In the genomic region with DNA sequence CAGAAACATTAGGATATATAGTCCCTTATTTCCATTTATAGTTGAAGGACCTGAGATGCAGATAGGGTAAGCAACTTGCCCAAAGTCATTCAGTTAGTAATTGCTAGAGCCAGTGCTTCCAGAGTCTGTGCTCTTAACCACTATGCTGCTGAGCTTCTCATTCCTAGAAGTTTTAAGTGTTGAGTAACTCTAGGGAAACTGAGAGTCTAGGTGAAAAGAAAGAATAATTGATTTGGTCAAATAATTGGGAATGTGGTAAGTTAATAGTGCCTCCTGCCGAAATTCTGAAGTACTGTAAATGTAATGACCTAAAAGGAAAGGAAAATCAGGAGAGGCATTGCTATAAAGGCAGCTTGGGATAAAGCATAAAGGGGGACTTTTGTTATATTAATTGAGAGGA, we compare ENCODE assay signal across 12 cellular contexts. TPM values are rescaled to one million over a fixed set of nuclear protein-coding genes. Genes with fewer than 3 reads are reported as not detected.
DNase-seq lines count a peak whose midpoint lies in the region; ATAC-seq and TF ChIP-seq lines count a peak whose summit lies in the region.
"Had no signal": no experiment of that assay in that cellular context is flagged by ENCODE, and none has a peak within 500 bp of the region (broad histone marks: within the 10 kb centered on the region; RNA-seq: fewer than 3 reads in every experiment).

No MANE protein-coding gene starts in this region.

- no peaks in the 10 kb centered on the region for H3K36me3 Mint-ChIP-seq in glutamatergic neuron (ENCODE audit: unreplicated experiment)

- H3K27ac Mint-ChIP-seq in glutamatergic neuron (ENCODE audit: unreplicated experiment) = peak overlapping the region; percentile 17

- no peaks in the 10 kb centered on the region for H3K27me3 ChIP-seq in RWPE2 (ENCODE audit: insufficient read depth, poor library complexity, severe bottlenecking)
- H3K27me3 ChIP-seq: BLaER1 had no signal

- no peaks in the 10 kb centered on the region for H3K4me1 ChIP-seq in RWPE2 (ENCODE audit: insufficient read depth, poor library complexity, severe bottlenecking)
- H3K4me1 ChIP-seq: BLaER1 had no signal

- peak; percentile 30 for TF ChIP-seq CTCF in 22Rv1 (IDR thresholded peaks at IDR 0.05)
- TF ChIP-seq CTCF in RWPE2 (IDR thresholded peaks at IDR 0.05; ENCODE audit: poor library complexity, severe bottlenecking) = peak; percentile 12
- TF ChIP-seq CTCF in glutamatergic neuron (IDR thresholded peaks at IDR 0.05; ENCODE audit: partially characterized antibody, unreplicated experiment) = no peak
- TF ChIP-seq CTCF in omental fat pad (IDR thresholded peaks at IDR 0.05) = no peak

- H3K4me1 Mint-ChIP-seq in glutamatergic neuron (ENCODE audit: low read depth, unreplicated experiment) = no peaks in the 10 kb centered on the region

- no peak for ATAC-seq in RWPE2 (ENCODE audit: low read depth)
- ATAC-seq in HG03342 (IDR thresholded peaks at IDR 0.05; ENCODE audit: unreplicated experiment) = no peak
- ATAC-seq in omental fat pad (ENCODE audit: low FRiP score) = no peak
- no peak for ATAC-seq in HG03139 (IDR thresholded peaks at IDR 0.05; ENCODE audit: unreplicated experiment)
- ATAC-seq: HepG2 had no signal

- H3K9me3 Mint-ChIP-seq in glutamatergic neuron (ENCODE audit: unreplicated experiment) = no peaks in the 10 kb centered on the region

- peaks cover 8% of the 10 kb centered on the region for H3K36me3 ChIP-seq in RWPE2 (ENCODE audit: low read depth)

- H3K9me3 ChIP-seq in RWPE2 (ENCODE audit: severe bottlenecking) = no peaks in the 10 kb centered on the region
- H3K9me3 ChIP-seq: BLaER1 had no signal

- H3K4me3 Mint-ChIP-seq in glutamatergic neuron (ENCODE audit: unreplicated experiment) = no peak overlapping the region

- H3K27me3 Mint-ChIP-seq in glutamatergic neuron (ENCODE audit: unreplicated experiment) = no peaks in the 10 kb centered on the region

- H3K4me3 ChIP-seq in RWPE2 (ENCODE audit: severe bottlenecking) = no peak overlapping the region
- H3K4me3 ChIP-seq: BLaER1 had no signal

- H3K27ac ChIP-seq in 22Rv1 = no peak overlapping the region
- no peak overlapping the region for H3K27ac ChIP-seq in RWPE2 (ENCODE audit: poor library complexity, severe bottlenecking)
- H3K27ac ChIP-seq: BLaER1 had no signal

- peak; percentile 5 for DNase-seq in ELF-1 (ENCODE audit: low read depth, low spot score)
- no peak for DNase-seq in RWPE2 (ENCODE audit: low spot score)
- no peak for DNase-seq in glutamatergic neuron
- DNase-seq in stimulated activated CD4-positive, alpha-beta T cell treated with anti-CD3 and anti-CD28 coated beads, Interleukin-1b, Interleukin-23, amount 100 ng/mL, for 48 hours = no peak
- no peak for DNase-seq in omental fat pad (ENCODE audit: low spot score)
- DNase-seq: GOT3, T-helper 9 cell had no signal

RNA-seq across cellular contexts. Expression of a gene that starts 14.1 kb away (rescaled TPM):
- total RNA-seq in glutamatergic neuron (ENCODE audit: unreplicated experiment) (17.4 TPM), omental fat pad (10 to 100 TPM; 13.8 to 24.9 (median 17.7) TPM)

RNA-seq across cellular contexts. Expression of a gene that starts 49.9 kb away (rescaled TPM):
- 20.0 TPM for total RNA-seq in glutamatergic neuron (ENCODE audit: unreplicated experiment)
- total RNA-seq in omental fat pad = 10 to 100 TPM; 28.7 to 41.6 (median 33.3) TPM

RNA-seq across cellular contexts. Expression of a gene that starts 50.1 kb away (rescaled TPM):
- total RNA-seq in glutamatergic neuron (ENCODE audit: unreplicated experiment) (42.2 TPM), omental fat pad (10 to 100 TPM; 22.0 to 39.0 (median 26.6) TPM)

Comparison
In these comparisons a context has a peak if more than half of its experiments do, and no peak if none do; other contexts are left out.
1. CTCF ChIP-seq: peak in 22Rv1 (single experiment) and RWPE2 (single experiment); none in glutamatergic neuron (single experiment) and omental fat pad (0 of 3).